Comparison of ENCODE assay signal across 8 cellular contexts in the genomic region with DNA sequence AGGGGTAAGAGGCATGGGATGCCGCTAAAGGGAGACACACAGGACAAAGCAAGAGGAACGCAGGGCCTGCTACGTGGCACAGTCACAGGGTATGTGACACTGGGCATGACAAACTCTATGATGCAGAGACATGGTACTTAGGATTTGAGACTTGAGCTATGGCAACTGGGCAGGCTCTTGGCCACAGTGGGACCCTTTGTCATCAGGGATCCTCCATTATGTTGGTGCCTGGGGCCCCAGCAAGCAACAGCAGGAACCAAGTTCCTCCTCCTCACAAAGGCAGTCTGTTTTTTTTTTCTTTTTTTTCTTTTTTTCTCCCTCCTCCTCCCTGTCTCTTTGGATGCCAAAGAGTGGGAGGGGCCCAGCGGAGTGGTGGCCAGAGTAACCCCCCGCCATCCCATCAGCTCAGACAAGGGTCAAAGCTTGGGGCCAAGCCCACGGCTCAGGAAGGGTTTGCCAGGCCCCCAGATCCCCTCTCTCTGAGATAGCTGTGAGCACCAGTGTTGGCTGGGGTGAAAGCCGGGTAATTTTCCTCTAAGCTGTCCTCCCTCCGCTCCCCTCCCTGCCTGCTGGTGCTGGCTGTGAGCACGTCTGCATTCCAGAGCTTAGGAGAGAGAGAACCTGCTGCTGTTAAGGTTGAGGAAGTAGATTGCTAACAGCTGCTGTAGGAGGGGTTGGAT. TPM values are rescaled to one million over a fixed set of nuclear protein-coding genes. Genes with fewer than 3 reads are reported as not detected.
DNase-seq lines count a peak whose midpoint lies in the region; ATAC-seq and TF ChIP-seq lines count a peak whose summit lies in the region.

No MANE protein-coding gene starts in this region.

- DNase-seq in Caco-2 (peak; percentile 73 to 86), SJCRH30 (peak; percentile 88 to 91), glomerular visceral epithelial cell (ENCODE audit: extremely low spot score) (peak; percentile 82), ovary (peak; percentile 82 to 91 (median 87)), NCI-H1417 treated with DMSO at 0.1 percent for 48 hours (lab: John Stamatoyannopoulos, UW) (no peak)
- no peak for DNase-seq in activated CD4-positive, alpha-beta T cell treated with anti-CD3 and anti-CD28 coated beads for 36 hours

- no peaks in the 10 kb centered on the region for H3K9me3 Mint-ChIP-seq in Caco-2 (ENCODE audit: unreplicated experiment)
- H3K9me3 Mint-ChIP-seq in activated CD4-positive, alpha-beta T cell treated with anti-CD3 and anti-CD28 coated beads for 36 hours (ENCODE audit: low read depth), result no peaks in the 10 kb centered on the region

- H3K4me1 Mint-ChIP-seq in Caco-2 (ENCODE audit: low read depth, unreplicated experiment), result peaks cover 41% of the 10 kb centered on the region
- H3K4me1 Mint-ChIP-seq in activated CD4-positive, alpha-beta T cell treated with anti-CD3 and anti-CD28 coated beads for 36 hours, result peaks cover 24% of the 10 kb centered on the region

- CTCF ChIA-PET in Caco-2 (lab: Charles Lee), result interaction anchor here (0.5 to 1.3 kb wide), 3 partner anchors 11 to 87 kb away, joined by 3 to 11 read pairs (median 5); partner anchors contain the start of gene GSN
- CTCF ChIA-PET in activated CD4-positive, alpha-beta T cell treated with anti-CD3 and anti-CD28 coated beads for 36 hours (lab: Charles Lee), result interaction anchor here (0.6 to 1.6 kb wide), 5 partner anchors 12 to 1138 kb away, joined by 3 to 5 read pairs (median 3); no protein-coding TSS in a partner anchor

- ATAC-seq in activated CD4-positive, alpha-beta T cell treated with anti-CD3 and anti-CD28 coated beads for 36 hours, result no peak
- ATAC-seq in GM18519 (IDR thresholded peaks at IDR 0.05; ENCODE audit: low FRiP score, unreplicated experiment) (no peak), HG03457 (IDR thresholded peaks at IDR 0.05; ENCODE audit: unreplicated experiment) (no peak)

- POLR2A ChIA-PET in Caco-2 (lab: Charles Lee), result interaction anchor here (0.6 to 1.5 kb wide), 3 partner anchors 21 to 526 kb away, joined by 3 read pairs; partner anchors contain the start of gene GSN
- POLR2A ChIA-PET in activated CD4-positive, alpha-beta T cell treated with anti-CD3 and anti-CD28 coated beads for 36 hours (lab: Charles Lee), result no interaction called here

- no peak for TF ChIP-seq POLR2A in ovary (IDR thresholded peaks at IDR 0.05)

- H3K36me3 Mint-ChIP-seq in Caco-2 (ENCODE audit: insufficient read depth, unreplicated experiment), result peaks cover 7% of the 10 kb centered on the region
- no peaks in the 10 kb centered on the region for H3K36me3 Mint-ChIP-seq in activated CD4-positive, alpha-beta T cell treated with anti-CD3 and anti-CD28 coated beads for 36 hours (ENCODE audit: low read depth)

- H3K9me3 ChIP-seq in Caco-2 (no peaks in the 10 kb centered on the region), SJCRH30 (replicated peaks) (no peaks in the 10 kb centered on the region), ovary (no peaks in the 10 kb centered on the region)

- WGBS in ovary, 3 donors, result 17 to 21% (median 18%) methylated on average over 9 of the region's 9 CpGs

- no peaks in the 10 kb centered on the region for H3K27me3 ChIP-seq in Caco-2 (replicated peaks; ENCODE audit: control insufficient read depth, insufficient read depth, low read length)
- H3K27me3 ChIP-seq in SJCRH30, result no peaks in the 10 kb centered on the region
- H3K27me3 ChIP-seq in ovary, result no peaks in the 10 kb centered on the region

- H3K4me3 ChIP-seq in Caco-2 (ENCODE audit: low read depth, low read length) (no peak overlapping the region), SJCRH30 (peak overlapping the region; percentile 20), ovary (no peak overlapping the region)

- no peak for TF ChIP-seq CTCF in Caco-2 (IDR thresholded peaks at IDR 0.05; ENCODE audit: insufficient read depth in 1 of 2, low read depth in 1 of 2, low read length in 1 of 2, severe bottlenecking in 1 of 2, unreplicated experiment in 1 of 2)
- no peak for TF ChIP-seq CTCF in ovary (IDR thresholded peaks at IDR 0.05)

- peaks cover 1% of the 10 kb centered on the region; the same call in 1 of the 2 replicates for H3K36me3 ChIP-seq in Caco-2 (ENCODE audit: control insufficient read depth, insufficient read depth, low read length)
- H3K36me3 ChIP-seq in SJCRH30, result no peaks in the 10 kb centered on the region
- no peaks in the 10 kb centered on the region for H3K36me3 ChIP-seq in ovary

- H3K27me3 Mint-ChIP-seq in Caco-2 (ENCODE audit: insufficient read depth, unreplicated experiment), result no peaks in the 10 kb centered on the region
- H3K27me3 Mint-ChIP-seq in activated CD4-positive, alpha-beta T cell treated with anti-CD3 and anti-CD28 coated beads for 36 hours, result no peaks in the 10 kb centered on the region

- BruUV-seq in Caco-2 (replicated peaks; lab: Mats Ljungman, UMichigan), result no TSS peak

- H3K4me1 ChIP-seq in Caco-2 (peaks cover 48% of the 10 kb centered on the region), SJCRH30 (peaks cover 41% of the 10 kb centered on the region), ovary (ENCODE audit: insufficient read depth) (peaks cover 42% of the 10 kb centered on the region)

- peak overlapping the region; percentile 28 for H3K4me3 Mint-ChIP-seq in Caco-2 (ENCODE audit: unreplicated experiment)
- no peak overlapping the region for H3K4me3 Mint-ChIP-seq in activated CD4-positive, alpha-beta T cell treated with anti-CD3 and anti-CD28 coated beads for 36 hours

- TF ChIP-seq EP300 in ovary (IDR thresholded peaks at IDR 0.05), result no peak

- intact Hi-C loops in Caco-2 (cut with micrococcal nuclease; ENCODE audit: unreplicated experiment), result loop anchor here (1.0 kb wide), 1 partner anchor 9 kb away; no protein-coding TSS in a partner anchor
- intact Hi-C loops in ovary (cut with DNase I), result no loop called here
- intact Hi-C loops in activated CD4-positive, alpha-beta T cell treated with anti-CD3 and anti-CD28 coated beads for 36 hours (cut with DNase I, micrococcal nuclease), result no loop called here

- peak overlapping the region; percentile 99 for H3K27ac Mint-ChIP-seq in Caco-2 (ENCODE audit: unreplicated experiment)
- no peak overlapping the region for H3K27ac Mint-ChIP-seq in activated CD4-positive, alpha-beta T cell treated with anti-CD3 and anti-CD28 coated beads for 36 hours

- H3K27ac ChIP-seq in SJCRH30 (peak overlapping the region; percentile 70), ovary (peak overlapping the region; percentile 93 to 94)

RNA-seq across cellular contexts. Expression of gene GSN, which starts 21.1 kb away (rescaled TPM):
- total RNA-seq in Caco-2 (2022), result 99.6 and 100 TPM in 2 replicates
- 43.4 and 44.1 TPM in 2 replicates for total RNA-seq in SJCRH30 (2014; rRNA removed; shearing (Covaris generic))
- 100 to 1,000 TPM; 188 to 706 (median 295) TPM for total RNA-seq in ovary
- polyA plus RNA-seq in ovary, result 100 to 1,000 TPM; 370 to 406 TPM
- 1 to 10 TPM; 1.7 to 1.9 TPM for total RNA-seq in activated CD4-positive, alpha-beta T cell treated with anti-CD3 and anti-CD28 coated beads for 36 hours

Comparison
In these comparisons a context has a peak if more than half of its experiments do, and no peak if none do; other contexts are left out.
1. DNase-seq: peak in Caco-2 (2 of 2), SJCRH30 (2 of 2), glomerular visceral epithelial cell (single experiment) and ovary (5 of 5); none in activated CD4-positive, alpha-beta T cell treated with anti-CD3 and anti-CD28 coated beads for 36 hours (single experiment) and NCI-H1417 treated with DMSO at 0.1 percent for 48 hours (single experiment).
2. RNA of gene GSN, which starts 21.1 kb away (total RNA-seq): 188 to 706 TPM in ovary, 99.6 to 100 TPM in Caco-2 and 43.4 to 44.1 TPM in SJCRH30; 1.7 to 1.9 TPM in activated CD4-positive, alpha-beta T cell treated with anti-CD3 and anti-CD28 coated beads for 36 hours; every median in the first group is over 10 times any median in the second.